Comparison of ENCODE assay signal across 13 cellular contexts in genomic region chr22:47367993-47368945, GRCh38.
"Had no signal": no experiment of that assay in that cellular context is flagged by ENCODE, and none has a peak within 500 bp of the region (broad histone marks: within the 10 kb centered on the region; RNA-seq: fewer than 3 reads in every experiment).

No MANE protein-coding gene starts in this region.

- FAIRE-seq: keratinocyte, pancreas, small intestine, TTC549 had no signal

- DNase-seq: activated naive CD4-positive, alpha-beta T cell treated with anti-CD3 and anti-CD28 coated beads, Interleukin-2, amount 10 ng/mL, durations not matched to agents 7 days and 5 days; effector memory CD4-positive, alpha-beta T cell; gastrocnemius medialis; left ventricle myocardium inferior; mesendoderm; small intestine; T-helper 17 cell had no signal

- H3K4me1 ChIP-seq: gastrocnemius medialis, left ventricle myocardium inferior, pancreas had no signal

- H3K27me3 ChIP-seq: cardiac muscle cell, gastrocnemius medialis, pancreas had no signal

- H3K36me3 ChIP-seq: cardiac muscle cell, gastrocnemius medialis, left ventricle myocardium inferior, pancreas had no signal

- H3K9me3 ChIP-seq: gastrocnemius medialis, pancreas had no signal

- H3K27ac ChIP-seq: cardiac muscle cell, coronary artery, epithelial cell of prostate, gastrocnemius medialis, left ventricle myocardium inferior, pancreas had no signal

- ATAC-seq: gastrocnemius medialis, pancreas, T-helper 17 cell had no signal

- H3K4me3 ChIP-seq: cardiac muscle cell, coronary artery, gastrocnemius medialis, left ventricle myocardium inferior, pancreas had no signal
